Comparison of ENCODE assay signal across 16 cellular contexts in genomic region chr3:127162947-127163645, GRCh38.
DNase-seq lines count a peak whose midpoint lies in the region; ATAC-seq and TF ChIP-seq lines count a peak whose summit lies in the region.
"Had no signal": no experiment of that assay in that cellular context is flagged by ENCODE, and none has a peak within 500 bp of the region (broad histone marks: within the 10 kb centered on the region; RNA-seq: fewer than 3 reads in every experiment).

No MANE protein-coding gene starts in this region.

- no peak overlapping the region for H3K4me3 Mint-ChIP-seq in nephron progenitor cell
- H3K4me3 Mint-ChIP-seq in stimulated activated memory B cell treated with anti-CD40 and anti-IgM and Interleukin-4, amounts not matched to agents 10 μg/mL and 1 μg/mL and 100 μg/mL, for 72 hours = no peak overlapping the region
- H3K4me3 Mint-ChIP-seq: activated naive CD8-positive, alpha-beta T cell treated with anti-CD3 and anti-CD28 coated beads, Interleukin-2, amount 50 U/mL, for 24 hours; CD4-positive, CD25-positive, alpha-beta regulatory T cell; naive B cell had no signal

- peaks cover 43% of the 10 kb centered on the region for H3K27me3 Mint-ChIP-seq in nephron progenitor cell (ENCODE audit: low read depth, poor library complexity)
- H3K27me3 Mint-ChIP-seq in stimulated activated memory B cell treated with anti-CD40 and anti-IgM and Interleukin-4, amounts not matched to agents 10 μg/mL and 1 μg/mL and 100 μg/mL, for 72 hours = peaks cover 24% of the 10 kb centered on the region
- H3K27me3 Mint-ChIP-seq: CD4-positive, CD25-positive, alpha-beta regulatory T cell had no signal

- H3K9me3 Mint-ChIP-seq in nephron progenitor cell = no peaks in the 10 kb centered on the region
- H3K9me3 Mint-ChIP-seq in stimulated activated memory B cell treated with anti-CD40 and anti-IgM and Interleukin-4, amounts not matched to agents 10 μg/mL and 1 μg/mL and 100 μg/mL, for 72 hours = no peaks in the 10 kb centered on the region
- H3K9me3 Mint-ChIP-seq: activated naive CD8-positive, alpha-beta T cell treated with anti-CD3 and anti-CD28 coated beads, Interleukin-2, amount 50 U/mL, for 24 hours had no signal

- H3K4me3 ChIP-seq in HEK293 (ENCODE audit: low read depth, low read length) = no peak overlapping the region
- H3K4me3 ChIP-seq: heart left ventricle, right atrium auricular region had no signal

- ATAC-seq in HG03045 (IDR thresholded peaks at IDR 0.05; ENCODE audit: unreplicated experiment) = no peak
- ATAC-seq in stimulated activated memory B cell treated with anti-CD40 and anti-IgM and Interleukin-4, amounts not matched to agents 10 μg/mL and 1 μg/mL and 100 μg/mL, for 72 hours = no peak
- ATAC-seq: activated naive CD8-positive, alpha-beta T cell treated with anti-CD3 and anti-CD28 coated beads, Interleukin-2, amount 50 U/mL, for 24 hours; left colon had no signal

- CTCF ChIA-PET in HEK293 (lab: Yijun Ruan, JAX) = no interaction called here

- H3K36me3 Mint-ChIP-seq in nephron progenitor cell (ENCODE audit: low read depth) = no peaks in the 10 kb centered on the region
- H3K36me3 Mint-ChIP-seq in stimulated activated memory B cell treated with anti-CD40 and anti-IgM and Interleukin-4, amounts not matched to agents 10 μg/mL and 1 μg/mL and 100 μg/mL, for 72 hours = no peaks in the 10 kb centered on the region
- H3K36me3 Mint-ChIP-seq: CD4-positive, CD25-positive, alpha-beta regulatory T cell; naive B cell had no signal

- no peaks in the 10 kb centered on the region for H3K4me1 ChIP-seq in HEK293 (ENCODE audit: control insufficient read depth, insufficient read depth, low read length)

- no peaks in the 10 kb centered on the region for H3K9me3 ChIP-seq in HEK293 (ENCODE audit: control insufficient read depth, insufficient read depth, low read depth, low read length)
- H3K9me3 ChIP-seq: heart left ventricle, right atrium auricular region had no signal

- TF ChIP-seq CTCF in HEK293 (tag by site-specific recombination; IDR thresholded peaks at IDR 0.05) (no peak), nephron progenitor cell (IDR thresholded peaks at IDR 0.05) (no peak)

- no peak overlapping the region for H3K27ac ChIP-seq in HEK293 (ENCODE audit: extremely low read depth, low read depth, low read length)
- H3K27ac ChIP-seq: heart left ventricle, right atrium auricular region had no signal

- POLR2A ChIA-PET in HEK293 (lab: Yijun Ruan, JAX) = no interaction called here

- DNase-seq in EH (ENCODE audit: low read depth) (peak; percentile 21), astrocyte of the hippocampus (ENCODE audit: low read depth, low spot score) (peak; percentile 35), nephron progenitor cell (peak; percentile 92), hepatic stellate cell (ENCODE audit: low spot score) (no peak)
- DNase-seq: activated naive CD8-positive, alpha-beta T cell treated with anti-CD3 and anti-CD28 coated beads, Interleukin-2, amount 50 U/mL, for 24 hours; CD4-positive, CD25-positive, alpha-beta regulatory T cell; erythroblast; heart left ventricle; left colon; naive B cell; NCI-H2171 treated with DMSO at 0.1 percent for 48 hours; stimulated activated CD4-positive, alpha-beta T cell treated with anti-CD3 and anti-CD28 coated beads, Interleukin-2, amount 100 ng/mL, for 48 hours had no signal

- H3K36me3 ChIP-seq in HEK293 (ENCODE audit: control insufficient read depth in 2 of 2, insufficient read depth in 1 of 2, low read length in 2 of 2) = no peaks in the 10 kb centered on the region
- H3K36me3 ChIP-seq: heart left ventricle, right atrium auricular region had no signal

- peaks cover 2% of the 10 kb centered on the region for H3K4me1 Mint-ChIP-seq in nephron progenitor cell
- H3K4me1 Mint-ChIP-seq in stimulated activated memory B cell treated with anti-CD40 and anti-IgM and Interleukin-4, amounts not matched to agents 10 μg/mL and 1 μg/mL and 100 μg/mL, for 72 hours = no peaks in the 10 kb centered on the region
- H3K4me1 Mint-ChIP-seq: activated naive CD8-positive, alpha-beta T cell treated with anti-CD3 and anti-CD28 coated beads, Interleukin-2, amount 50 U/mL, for 24 hours; CD4-positive, CD25-positive, alpha-beta regulatory T cell; naive B cell had no signal

- no peak overlapping the region for H3K27ac Mint-ChIP-seq in nephron progenitor cell
- H3K27ac Mint-ChIP-seq in stimulated activated memory B cell treated with anti-CD40 and anti-IgM and Interleukin-4, amounts not matched to agents 10 μg/mL and 1 μg/mL and 100 μg/mL, for 72 hours = no peak overlapping the region
- H3K27ac Mint-ChIP-seq: activated naive CD8-positive, alpha-beta T cell treated with anti-CD3 and anti-CD28 coated beads, Interleukin-2, amount 50 U/mL, for 24 hours; CD4-positive, CD25-positive, alpha-beta regulatory T cell; naive B cell had no signal

TF ChIP-seq in HEK293, 187 proteins besides CTCF, POLR2A, EP300 and RAD21:
- TF ChIP-seq SP7 (tag by site-specific recombination; IDR thresholded peaks at IDR 0.05) (peak; percentile 46; the same call in 1 of the 2 replicates), PRDM2 (tag by site-specific recombination; IDR thresholded peaks at IDR 0.05; ENCODE audit: borderline replicate concordance) (no peak), REST (tag by site-specific recombination; IDR thresholded peaks at IDR 0.05) (peak; percentile 94)
TF ChIP-seq in HEK293: peak in this region for 2.
